In genomic region chr12:93550748-93551611, GRCh38 we compare ENCODE assay signal across 17 cellular contexts. TPM values are rescaled to one million over a fixed set of nuclear protein-coding genes. Genes with fewer than 3 reads are reported as not detected.
DNase-seq lines count a peak whose midpoint lies in the region; ATAC-seq, FAIRE-seq and TF ChIP-seq lines count a peak whose summit lies in the region.
"Had no signal": no experiment of that assay in that cellular context is flagged by ENCODE, and none has a peak within 500 bp of the region (broad histone marks: within the 10 kb centered on the region; RNA-seq: fewer than 3 reads in every experiment).

No MANE protein-coding gene starts in this region.

- H3K4me3 ChIP-seq in A673 (ENCODE audit: low read depth, low read length, poor library complexity, severe bottlenecking) = no peak overlapping the region
- no peak overlapping the region for H3K4me3 ChIP-seq in bronchial epithelial cell (ENCODE audit: low read depth, low read length)
- H3K4me3 ChIP-seq: GM23248 had no signal

- intact Hi-C loops in A673 (cut with micrococcal nuclease; ENCODE audit: unreplicated experiment) = no loop called here

- FAIRE-seq in bronchial epithelial cell (lab: Jason Lieb, UNC) = peak; percentile 62
- FAIRE-seq: D721Med had no signal

- TF ChIP-seq CTCF in A673 (conservative IDR thresholded peaks at IDR 0.05; ENCODE audit: low read depth, low read length) (no peak), bronchial epithelial cell (IDR thresholded peaks at IDR 0.05; ENCODE audit: insufficient read depth, low read length, severe bottlenecking) (no peak)

- no peaks in the 10 kb centered on the region for H3K9me3 ChIP-seq in A673 (ENCODE audit: low read depth, low read length, poor library complexity, severe bottlenecking)

- DNase-seq in A673 (ENCODE audit: low spot score) (peak; percentile 85), NCI-H69 (lab: John Stamatoyannopoulos, UW) (peak; percentile 19), bronchial epithelial cell (ENCODE audit: low read depth) (no peak), left lobe of liver (ENCODE audit: low spot score) (no peak), NCI-H510A (lab: John Stamatoyannopoulos, UW) (no peak), NCI-H2107 treated with DMSO at 0.1 percent for 48 hours (lab: John Stamatoyannopoulos, UW; ENCODE audit: unreplicated experiment) (no peak), NCI-H748 treated with DMSO at 0.1 percent for 48 hours (lab: John Stamatoyannopoulos, UW) (no peak)
- DNase-seq: DMS53; GM23248; HCEC 1CT; Kasumi-1; NCI-H1694; NCI-H2081; NCI-H2171 treated with DMSO at 0.1 percent for 48 hours; NK-92 treated with Interleukin-12 subunit alpha and Interleukin-12 subunit beta, amount 100 ng/mL, for 24 hours had no signal

- no peaks in the 10 kb centered on the region for H3K27me3 ChIP-seq in A673 (replicated peaks; ENCODE audit: insufficient read depth, low read depth, low read length, poor library complexity)
- no peaks in the 10 kb centered on the region for H3K27me3 ChIP-seq in bronchial epithelial cell (ENCODE audit: control insufficient read depth, insufficient read depth, low read length)

- H3K27ac ChIP-seq in A673 (ENCODE audit: low read depth, low read length, poor library complexity, severe bottlenecking) = no peak overlapping the region
- H3K27ac ChIP-seq: GM23248 had no signal

- H3K36me3 ChIP-seq in A673 (ENCODE audit: insufficient read depth, low read length, poor library complexity, severe bottlenecking) (no peaks in the 10 kb centered on the region), bronchial epithelial cell (ENCODE audit: control insufficient read depth, insufficient read depth, low read length) (no peaks in the 10 kb centered on the region)

- ATAC-seq in left lobe of liver (peak; percentile 20), GM21515 (IDR thresholded peaks at IDR 0.05; ENCODE audit: unreplicated experiment) (no peak)

- H3K4me1 ChIP-seq in A673 (ENCODE audit: insufficient read depth, low read length, poor library complexity, severe bottlenecking) = peaks cover 8% of the 10 kb centered on the region

- POLR2A ChIA-PET in A673 (lab: Charles Lee; ENCODE audit: low non-redundant PET) = no interaction called here

- CTCF ChIA-PET in A673 (lab: Charles Lee) = no interaction called here

- no TSS peak for BruUV-seq in A673 (replicated peaks; lab: Mats Ljungman, UMichigan)

RNA-seq across cellular contexts. Expression of gene SOCS2, which starts 21.5 kb away (rescaled TPM):
- total RNA-seq in A673 (2021) = 1.3 and 1.6 TPM in 2 replicates
- total RNA-seq in bronchial epithelial cell = 10.5 and 14.3 TPM in 2 replicates
- total RNA-seq in left lobe of liver = 3.1 TPM

Comparison
In these comparisons a context has a peak if more than half of its experiments do, and no peak if none do; other contexts are left out.
1. DNase-seq: peak in A673 (single experiment) and NCI-H69 (single experiment); none in bronchial epithelial cell (single experiment), left lobe of liver (single experiment), NCI-H510A (single experiment), NCI-H2107 treated with DMSO at 0.1 percent for 48 hours (single experiment) and NCI-H748 treated with DMSO at 0.1 percent for 48 hours (single experiment).